In the genomic region with DNA sequence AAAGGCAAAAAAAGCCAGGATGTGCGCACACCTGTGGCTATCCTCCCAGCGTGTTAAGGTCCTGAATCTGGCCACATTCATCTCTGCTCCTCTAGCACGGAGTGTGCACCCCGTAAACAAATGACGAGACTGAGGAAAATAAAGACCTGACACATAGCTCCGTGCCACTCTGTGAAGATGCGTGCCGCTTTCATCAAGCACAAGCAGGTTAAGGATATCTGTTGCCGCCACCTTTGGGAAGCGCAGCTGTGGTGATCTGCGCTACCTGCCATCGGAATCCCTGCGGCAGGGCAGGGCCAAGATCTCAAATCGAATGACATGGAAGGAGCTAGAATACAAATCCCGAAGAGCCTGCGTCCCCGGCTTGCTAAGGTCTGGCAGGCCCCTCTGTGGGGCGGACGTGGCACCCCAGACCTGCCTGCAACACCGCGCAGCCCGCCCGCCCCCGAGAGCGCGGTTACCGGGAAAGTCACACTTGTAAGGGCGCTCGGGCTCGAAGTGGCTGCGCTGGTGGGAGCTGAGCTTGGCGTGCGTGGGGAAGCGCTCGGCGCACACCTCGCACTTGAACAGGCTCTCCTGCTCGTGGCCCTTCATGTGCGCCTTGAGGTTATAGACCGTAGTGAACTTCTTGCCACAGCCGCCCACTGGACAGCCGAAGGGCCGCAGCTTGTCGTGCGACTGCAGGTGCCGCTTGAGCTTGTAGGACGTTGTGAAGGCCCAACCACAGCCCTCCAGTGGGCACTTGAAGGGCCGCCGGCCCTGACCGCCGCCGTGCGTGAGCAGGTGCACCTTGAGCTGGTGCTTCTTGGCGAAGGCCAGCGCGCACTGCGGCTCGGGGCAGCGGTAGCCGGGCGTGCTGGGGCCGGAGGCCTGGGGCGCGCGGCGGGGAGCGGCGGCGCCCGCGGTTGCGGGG, we compare ENCODE assay signal across 8 cellular contexts. TPM values are rescaled to one million over a fixed set of nuclear protein-coding genes. Genes with fewer than 3 reads are reported as not detected.
DNase-seq lines count a peak whose midpoint lies in the region; ATAC-seq and TF ChIP-seq lines count a peak whose summit lies in the region.

No MANE protein-coding gene starts in this region.

- H3K9me3 Mint-ChIP-seq in activated naive CD8-positive, alpha-beta T cell treated with anti-CD3 and anti-CD28 coated beads, Interleukin-2, amount 10 ng/mL, durations not matched to agents 7 days and 5 days: no peaks in the 10 kb centered on the region

- intact Hi-C loops in PC-3 (cut with micrococcal nuclease): loop anchor here (5.0 kb wide), 1 partner anchor 557 kb away; no protein-coding TSS in a partner anchor

- H3F3A ChIP-seq in PC-3 (ENCODE audit: low read length, unreplicated experiment): no peaks in the 10 kb centered on the region

- peaks cover 49% of the 10 kb centered on the region for H3K79me2 ChIP-seq in PC-3 (ENCODE audit: low read length)

- peak; percentile 20 for ATAC-seq in GM18867 (IDR thresholded peaks at IDR 0.05; ENCODE audit: unreplicated experiment)
- ATAC-seq in HG03060 (IDR thresholded peaks at IDR 0.05; ENCODE audit: low read depth, unreplicated experiment): peak; percentile 8
- peak; percentile 16 for ATAC-seq in PC-3
- ATAC-seq in activated naive CD8-positive, alpha-beta T cell treated with anti-CD3 and anti-CD28 coated beads, Interleukin-2, amount 10 ng/mL, durations not matched to agents 7 days and 5 days (ENCODE audit: low read depth): no peak

- peaks cover 23% of the 10 kb centered on the region for H4K20me1 ChIP-seq in PC-3 (ENCODE audit: low read length)

- TSS peak; percentile 45 for BruUV-seq in PC-3 (replicated peaks; lab: Mats Ljungman, UMichigan)

- peak overlapping the region; percentile 86 for H3K4me2 ChIP-seq in PC-3 (ENCODE audit: low read length)

- peaks cover 29% of the 10 kb centered on the region for H3K4me1 Mint-ChIP-seq in activated naive CD8-positive, alpha-beta T cell treated with anti-CD3 and anti-CD28 coated beads, Interleukin-2, amount 10 ng/mL, durations not matched to agents 7 days and 5 days

- POLR2A ChIA-PET in PC-3 (lab: Charles Lee; ENCODE audit: unreplicated experiment): no interaction called here
- POLR2A ChIA-PET in activated naive CD8-positive, alpha-beta T cell treated with anti-CD3 and anti-CD28 coated beads, Interleukin-2, amount 10 ng/mL, durations not matched to agents 7 days and 5 days (lab: Charles Lee): interaction anchor here (0.9 to 1.3 kb wide), 2 partner anchors 11 to 21 kb away, joined by 3 to 4 read pairs; no protein-coding TSS in a partner anchor

- no peaks in the 10 kb centered on the region for H3K9me2 ChIP-seq in PC-3 (replicated peaks; ENCODE audit: low read length)

- H3K4me3 ChIP-seq in PC-3 (ENCODE audit: low read length) (peak overlapping the region; percentile 77), skeletal muscle cell (ENCODE audit: low read depth, low read length) (peak overlapping the region; percentile 80)

- peak overlapping the region; percentile 93 for H3K4me3 Mint-ChIP-seq in activated naive CD8-positive, alpha-beta T cell treated with anti-CD3 and anti-CD28 coated beads, Interleukin-2, amount 10 ng/mL, durations not matched to agents 7 days and 5 days

- CTCF ChIA-PET in PC-3 (lab: Charles Lee): no interaction called here

- DNase-seq in PC-3: peak; percentile 7
- DNase-seq in activated naive CD8-positive, alpha-beta T cell treated with anti-CD3 and anti-CD28 coated beads, Interleukin-2, amount 10 ng/mL, durations not matched to agents 7 days and 5 days: no peak
- peak; percentile 65 for DNase-seq in hepatic stellate cell (ENCODE audit: low spot score)
- DNase-seq in skeletal muscle cell (ENCODE audit: low read depth): no peak
- DNase-seq in middle frontal gyrus (ENCODE audit: extremely low spot score, low spot score): no peak

- H3K27ac ChIP-seq in C4-2B: peak overlapping the region; percentile 89
- H3K27ac ChIP-seq in PC-3 (ENCODE audit: low read length): no peak overlapping the region

- H2AFZ ChIP-seq in PC-3 (ENCODE audit: low read length): no peak overlapping the region

- H3K27me3 Mint-ChIP-seq in activated naive CD8-positive, alpha-beta T cell treated with anti-CD3 and anti-CD28 coated beads, Interleukin-2, amount 10 ng/mL, durations not matched to agents 7 days and 5 days: no peaks in the 10 kb centered on the region

- H3K4me1 ChIP-seq in PC-3 (ENCODE audit: insufficient read depth, low read length): peaks cover 20% of the 10 kb centered on the region

- peak overlapping the region; percentile 57 for H3K9ac ChIP-seq in PC-3 (ENCODE audit: low read length)

- H3K36me3 ChIP-seq in PC-3 (ENCODE audit: low read depth, low read length): peaks cover 10% of the 10 kb centered on the region; the same call in 1 of the 2 replicates

- H3K27ac Mint-ChIP-seq in activated naive CD8-positive, alpha-beta T cell treated with anti-CD3 and anti-CD28 coated beads, Interleukin-2, amount 10 ng/mL, durations not matched to agents 7 days and 5 days: peak overlapping the region; percentile 90

- H3K27me3 ChIP-seq in PC-3 (ENCODE audit: low read length): no peaks in the 10 kb centered on the region

- no peak for TF ChIP-seq CTCF in C4-2B (conservative IDR thresholded peaks at IDR 0.05)
- no peak for TF ChIP-seq CTCF in PC-3 (conservative IDR thresholded peaks at IDR 0.05; ENCODE audit: low read depth, low read length)

- peaks cover 23% of the 10 kb centered on the region for H3K36me3 Mint-ChIP-seq in activated naive CD8-positive, alpha-beta T cell treated with anti-CD3 and anti-CD28 coated beads, Interleukin-2, amount 10 ng/mL, durations not matched to agents 7 days and 5 days

- no peaks in the 10 kb centered on the region for H3K9me3 ChIP-seq in PC-3 (ENCODE audit: low read length)

RNA-seq across cellular contexts. Expression of a gene that starts 0.9 kb away (rescaled TPM):
- total RNA-seq in PC-3 (2014; rRNA removed): 15.4 and 18.7 TPM in 2 replicates
- total RNA-seq in activated naive CD8-positive, alpha-beta T cell treated with anti-CD3 and anti-CD28 coated beads, Interleukin-2, amount 10 ng/mL, durations not matched to agents 7 days and 5 days: 10 to 100 TPM; 34.7 to 34.9 TPM

RNA-seq across cellular contexts. Expression of a gene that starts 42.8 kb away (rescaled TPM):
- total RNA-seq in PC-3 (2014; rRNA removed): not detected in 2 replicates
- total RNA-seq in activated naive CD8-positive, alpha-beta T cell treated with anti-CD3 and anti-CD28 coated beads, Interleukin-2, amount 10 ng/mL, durations not matched to agents 7 days and 5 days: not detected

RNA-seq across cellular contexts. Expression of a gene that starts 49.2 kb away (rescaled TPM):
- total RNA-seq in PC-3 (2014; rRNA removed): not detected in 2 replicates
- total RNA-seq in activated naive CD8-positive, alpha-beta T cell treated with anti-CD3 and anti-CD28 coated beads, Interleukin-2, amount 10 ng/mL, durations not matched to agents 7 days and 5 days: under 1 TPM in 1 of 2 experiments, not detected in 1; 0.28 TPM

Comparison
In these comparisons a context has a peak if more than half of its experiments do, and no peak if none do; other contexts are left out.
1. DNase-seq: peak in PC-3 (single experiment) and hepatic stellate cell (single experiment); none in activated naive CD8-positive, alpha-beta T cell treated with anti-CD3 and anti-CD28 coated beads, Interleukin-2, amount 10 ng/mL, durations not matched to agents 7 days and 5 days (single experiment), skeletal muscle cell (single experiment) and middle frontal gyrus (single experiment).